Comparison of ENCODE assay signal across 16 cellular contexts in genomic region chr5:149759986-149760699, GRCh38. TPM values are rescaled to one million over a fixed set of nuclear protein-coding genes. Genes with fewer than 3 reads are reported as not detected.
DNase-seq lines count a peak whose midpoint lies in the region; ATAC-seq and TF ChIP-seq lines count a peak whose summit lies in the region.
"Had no signal": no experiment of that assay in that cellular context is flagged by ENCODE, and none has a peak within 500 bp of the region (broad histone marks: within the 10 kb centered on the region; RNA-seq: fewer than 3 reads in every experiment).

No MANE protein-coding gene starts in this region.

- TF ChIP-seq CTCF in right atrium auricular region (IDR thresholded peaks at IDR 0.05) (peak in 1 of 2 donors; percentile 44), left ventricle myocardium inferior (IDR thresholded peaks at IDR 0.05; ENCODE audit: borderline replicate concordance) (peak; percentile 51), upper lobe of right lung (IDR thresholded peaks at IDR 0.05) (no peak)
- no peak for TF ChIP-seq CTCF in CD4-positive, alpha-beta T cell (IDR thresholded peaks at IDR 0.05)

- no peaks in the 10 kb centered on the region for H3K27me3 Mint-ChIP-seq in CD4-positive, alpha-beta T cell
- H3K27me3 Mint-ChIP-seq: activated naive CD4-positive, alpha-beta T cell treated with anti-CD3 and anti-CD28 coated beads, Interleukin-2, amount 10 ng/mL, durations not matched to agents 7 days and 5 days; memory B cell had no signal

- no peak overlapping the region for H3K27ac Mint-ChIP-seq in CD4-positive, alpha-beta T cell
- H3K27ac Mint-ChIP-seq: activated naive CD4-positive, alpha-beta T cell treated with anti-CD3 and anti-CD28 coated beads, Interleukin-2, amount 10 ng/mL, durations not matched to agents 7 days and 5 days; memory B cell had no signal

- H3K27me3 ChIP-seq in right atrium auricular region (no peaks in the 10 kb centered on the region), left ventricle myocardium inferior (ENCODE audit: low read depth) (no peaks in the 10 kb centered on the region), upper lobe of right lung (no peaks in the 10 kb centered on the region)
- no peaks in the 10 kb centered on the region for H3K27me3 ChIP-seq in CD4-positive, alpha-beta T cell (ENCODE audit: control insufficient read depth, insufficient read depth, low read length)
- H3K27me3 ChIP-seq: esophagus muscularis mucosa had no signal

- no peaks in the 10 kb centered on the region for H3K36me3 ChIP-seq in right atrium auricular region
- no peaks in the 10 kb centered on the region for H3K36me3 ChIP-seq in left ventricle myocardium inferior
- no peaks in the 10 kb centered on the region for H3K36me3 ChIP-seq in upper lobe of right lung
- H3K36me3 ChIP-seq: esophagus muscularis mucosa had no signal

- POLR2A ChIA-PET in CD4-positive, alpha-beta T cell (lab: Charles Lee), result interaction anchor here (0.8 kb wide), 1 partner anchor 593 kb away, joined by 3 read pairs; no protein-coding TSS in a partner anchor

- H3K9me3 Mint-ChIP-seq in CD4-positive, alpha-beta T cell, result no peaks in the 10 kb centered on the region
- H3K9me3 Mint-ChIP-seq: memory B cell had no signal

- H3K4me1 ChIP-seq in right atrium auricular region (peaks cover 0 to 14% of the 10 kb centered on the region in 2 donors), left ventricle myocardium inferior (peaks cover 92% of the 10 kb centered on the region), upper lobe of right lung (no peaks in the 10 kb centered on the region)

- DNase-seq in Right ventricle myocardium inferior (ENCODE audit: missing footprints), result no peak
- DNase-seq in right atrium auricular region (ENCODE audit: low spot score), result no peak
- DNase-seq in SK-MEL-5 (ENCODE audit: low read depth, low spot score), result peak; percentile 24
- DNase-seq in left ventricle myocardium inferior, result peak; percentile 23
- DNase-seq in upper lobe of right lung, result no peak
- no peak for DNase-seq in CD4-positive, alpha-beta T cell
- DNase-seq: activated naive CD4-positive, alpha-beta T cell treated with anti-CD3 and anti-CD28 coated beads, Interleukin-2, amount 10 ng/mL, durations not matched to agents 7 days and 5 days; Kasumi-1; NCI-H2171; nucleus accumbens; stimulated activated CD4-positive, alpha-beta T cell treated with anti-CD3 and anti-CD28 coated beads, Interleukin-15, amount 100 ng/mL, for 24 hours had no signal

- H3K4me3 ChIP-seq in right atrium auricular region (no peak overlapping the region), left ventricle myocardium inferior (no peak overlapping the region), upper lobe of right lung (no peak overlapping the region)
- H3K4me3 ChIP-seq: esophagus muscularis mucosa had no signal

- intact Hi-C loops in Right ventricle myocardium inferior (cut with DNase I), result loop anchor here (5.0 kb wide), 1 partner anchor 67 kb away; no protein-coding TSS in a partner anchor
- intact Hi-C loops in left ventricle myocardium inferior (cut with micrococcal nuclease), result no loop called here
- intact Hi-C loops in upper lobe of right lung (cut with DNase I), result no loop called here
- intact Hi-C loops in CD4-positive, alpha-beta T cell (cut with DNase I, micrococcal nuclease), result no loop called here

- CTCF ChIA-PET in CD4-positive, alpha-beta T cell (lab: Charles Lee), result no interaction called here

- peak; percentile 47 for ATAC-seq in Right ventricle myocardium inferior
- ATAC-seq in upper lobe of right lung, result no peak
- no peak for ATAC-seq in GM19397 (IDR thresholded peaks at IDR 0.05; ENCODE audit: unreplicated experiment)
- no peak for ATAC-seq in CD4-positive, alpha-beta T cell (ENCODE audit: poor library complexity)
- ATAC-seq in HG03520 (IDR thresholded peaks at IDR 0.05; ENCODE audit: unreplicated experiment), result no peak

- H3K36me3 Mint-ChIP-seq in CD4-positive, alpha-beta T cell (ENCODE audit: low read depth), result peaks cover 11% of the 10 kb centered on the region

- peak overlapping the region in 1 of 2 donors; percentile 3 for H3K27ac ChIP-seq in right atrium auricular region
- peak overlapping the region; percentile 85 for H3K27ac ChIP-seq in left ventricle myocardium inferior (replicated peaks)
- H3K27ac ChIP-seq in upper lobe of right lung, result no peak overlapping the region
- H3K27ac ChIP-seq in CD4-positive, alpha-beta T cell (ENCODE audit: low read depth, low read length), result no peak overlapping the region
- H3K27ac ChIP-seq: RWPE1 had no signal

- H3K4me3 Mint-ChIP-seq in CD4-positive, alpha-beta T cell, result no peak overlapping the region
- H3K4me3 Mint-ChIP-seq: activated naive CD4-positive, alpha-beta T cell treated with anti-CD3 and anti-CD28 coated beads, Interleukin-2, amount 10 ng/mL, durations not matched to agents 7 days and 5 days; memory B cell had no signal

- H3K4me1 Mint-ChIP-seq in CD4-positive, alpha-beta T cell (ENCODE audit: low read depth), result no peaks in the 10 kb centered on the region
- H3K4me1 Mint-ChIP-seq: activated naive CD4-positive, alpha-beta T cell treated with anti-CD3 and anti-CD28 coated beads, Interleukin-2, amount 10 ng/mL, durations not matched to agents 7 days and 5 days had no signal

- in situ Hi-C loops in SK-MEL-5 (cut with HindIII; ENCODE audit: low pct_unique_long_range_greater_than_20kb, low sequenced_read_pairs), result no loop called here

- H3K9me3 ChIP-seq in right atrium auricular region, result no peaks in the 10 kb centered on the region
- no peaks in the 10 kb centered on the region for H3K9me3 ChIP-seq in left ventricle myocardium inferior (replicated peaks)
- no peaks in the 10 kb centered on the region for H3K9me3 ChIP-seq in upper lobe of right lung
- H3K9me3 ChIP-seq in CD4-positive, alpha-beta T cell (ENCODE audit: control insufficient read depth, low read length), result no peaks in the 10 kb centered on the region
- H3K9me3 ChIP-seq: esophagus muscularis mucosa had no signal

RNA-seq across cellular contexts. Expression of gene PPARGC1B, which starts 30.0 kb away (rescaled TPM):
- total RNA-seq in Right ventricle myocardium inferior (30.1 TPM), right atrium auricular region (10 to 100 TPM; 10.1 to 11.4 TPM), left ventricle myocardium inferior (28.4 TPM), upper lobe of right lung (9.8 TPM)
- 2.2 and 2.3 TPM in 2 replicates for total RNA-seq in SK-MEL-5 (2014; rRNA removed; shearing (Covaris generic))
- polyA plus RNA-seq in SK-MEL-5 (2015; cell fraction: cytosol; rRNA removed), result 4.0 and 5.5 TPM in 2 replicates
- 15.3 TPM in 2 replicates for polyA plus RNA-seq in SK-MEL-5 (2015; cell fraction: nucleus; rRNA removed)
- total RNA-seq in CD4-positive, alpha-beta T cell, result 1 to 10 TPM; 1.8 to 2.3 TPM

Comparison
In these comparisons a context has a peak if more than half of its experiments do, and no peak if none do; other contexts are left out.
1. DNase-seq: peak in SK-MEL-5 (single experiment) and left ventricle myocardium inferior (single experiment); none in Right ventricle myocardium inferior (single experiment), right atrium auricular region (single experiment), upper lobe of right lung (single experiment) and CD4-positive, alpha-beta T cell (0 of 10).